In the genomic region with DNA sequence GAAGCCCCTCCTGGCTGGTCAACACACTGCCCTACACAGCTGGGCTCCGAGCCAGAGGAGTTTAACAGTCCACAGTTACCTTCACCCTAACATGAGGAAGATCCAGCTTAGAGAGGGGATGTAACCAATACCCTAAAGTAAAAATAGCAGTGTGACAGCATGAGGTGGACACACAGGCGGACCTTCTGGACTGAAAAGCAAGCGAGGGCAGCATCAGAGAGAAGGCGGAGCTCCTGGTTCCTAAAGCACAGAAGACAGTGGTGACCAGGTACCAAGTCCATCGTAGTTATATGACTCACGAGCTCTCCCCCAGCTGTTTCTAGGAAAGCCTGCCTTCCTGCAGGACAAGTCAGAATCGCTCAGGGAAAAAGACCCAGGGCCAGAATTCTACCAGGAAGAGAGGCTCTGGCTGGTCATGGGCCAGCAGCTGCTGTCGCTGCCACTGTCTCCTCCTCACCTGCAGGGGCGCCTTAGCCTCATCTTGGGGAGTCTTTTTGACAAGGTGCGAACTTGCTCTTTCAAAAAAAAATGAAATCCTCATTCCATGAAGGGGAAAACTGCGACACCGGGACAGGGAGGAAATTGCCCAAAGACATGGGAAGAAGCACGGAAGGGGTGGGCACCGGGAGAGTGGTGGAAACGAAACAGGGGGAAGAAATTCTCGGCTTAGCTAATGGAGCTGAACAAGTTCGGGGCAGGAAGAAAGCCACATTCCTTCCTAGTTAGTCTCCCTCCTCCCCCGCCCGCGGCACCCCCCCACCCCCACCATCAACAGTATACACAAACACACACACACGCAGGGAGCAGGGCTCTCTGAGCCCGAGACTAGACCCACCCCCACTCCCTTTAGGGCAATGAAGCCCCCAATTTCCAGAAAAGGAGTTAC, we compare ENCODE assay signal across 1 cellular context.
TF ChIP-seq lines count a peak whose summit lies in the region.

No MANE protein-coding gene starts in this region.

TF ChIP-seq in K562, 482 proteins besides CTCF, POLR2A, EP300 and RAD21 (continues in another document):
- TF ChIP-seq BMI1 (IDR thresholded peaks at IDR 0.05; ENCODE audit: low read length) (no peak), CHCHD3 (CRISPR knock-in tag; IDR thresholded peaks at IDR 0.05) (no peak), SPI1 (IDR thresholded peaks at IDR 0.05; ENCODE audit: borderline replicate concordance, low read depth, low read length) (no peak), FOXA3 (CRISPR knock-in tag; conservative IDR thresholded peaks at IDR 0.05 in 1 of 2, IDR thresholded peaks at IDR 0.05 in 1 of 2) (no peak), DPF2 (IDR thresholded peaks at IDR 0.05) (peak; percentile 59), DDX20 (tag; IDR thresholded peaks at IDR 0.05; ENCODE audit: low read depth) (no peak), RCOR1 (IDR thresholded peaks at IDR 0.05; ENCODE audit: borderline replicate concordance in 1 of 2, low read depth in 2 of 2, low read length in 2 of 2) (peak; percentile 20 to 25; a peak in 1 of 4 replicates), NFIC (IDR thresholded peaks at IDR 0.05) (peak; percentile 23; the same call in 1 of the 2 replicates), CCNT2 (IDR thresholded peaks at IDR 0.05; ENCODE audit: borderline replicate concordance, extremely low read depth, insufficient read length, low read depth, low read length) (no peak), TAL1 (IDR thresholded peaks at IDR 0.05) (no peak), ARID1B (IDR thresholded peaks at IDR 0.05) (peak; percentile 47; the same call in 1 of the 2 replicates), MECOM (CRISPR knock-in tag; IDR thresholded peaks at IDR 0.05) (no peak), ZNF239 (CRISPR knock-in tag; IDR thresholded peaks at IDR 0.05) (no peak), PCBP2 (IDR thresholded peaks at IDR 0.05; ENCODE audit: low read depth, low read length, poor library complexity, severe bottlenecking) (no peak), CBX3 (IDR thresholded peaks at IDR 0.05; ENCODE audit: borderline replicate concordance in 1 of 2, low read length in 2 of 2) (no peak), ZNF184 (CRISPR knock-in tag; IDR thresholded peaks at IDR 0.05) (no peak), L3MBTL2 (IDR thresholded peaks at IDR 0.05) (peak; percentile 67; the same call in 1 of the 2 replicates), BRCA1 (IDR thresholded peaks at IDR 0.05) (no peak), BRCA1 (CRISPR knock-in tag; IDR thresholded peaks at IDR 0.05) (no peak), TBL1XR1 (IDR thresholded peaks at IDR 0.05; ENCODE audit: low read length in 2 of 2) (no peak), ZNF121 (CRISPR knock-in tag; conservative IDR thresholded peaks at IDR 0.05) (no peak), GATA2 (CRISPR knock-in tag; IDR thresholded peaks at IDR 0.05) (no peak), GABPA (tag; conservative IDR thresholded peaks at IDR 0.05; ENCODE audit: low read depth) (no peak), ZNF197 (CRISPR knock-in tag; IDR thresholded peaks at IDR 0.05; ENCODE audit: low read depth) (no peak), SRSF7 (optimal IDR thresholded peaks at IDR 0.05; ENCODE audit: low read depth, low read length) (no peak), ZNF586 (CRISPR knock-in tag; conservative IDR thresholded peaks at IDR 0.05) (no peak), ELF1 (tag; IDR thresholded peaks at IDR 0.05) (peak; percentile 62; the same call in 1 of the 2 replicates), ZNF311 (CRISPR knock-in tag; IDR thresholded peaks at IDR 0.05) (no peak), EGR1 (conservative IDR thresholded peaks at IDR 0.05) (peak; percentile 21; the same call in 1 of the 2 replicates), ZNF133 (CRISPR knock-in tag; IDR thresholded peaks at IDR 0.05) (no peak), ZNF12 (CRISPR knock-in tag; IDR thresholded peaks at IDR 0.05) (no peak), ZFP36 (IDR thresholded peaks at IDR 0.05; ENCODE audit: low read depth, low read length, partially characterized antibody) (no peak), HNRNPL (IDR thresholded peaks at IDR 0.05; ENCODE audit: low read depth, low read length) (no peak), MAFG (tag; conservative IDR thresholded peaks at IDR 0.05) (no peak), ARNT (IDR thresholded peaks at IDR 0.05) (no peak), ZNF644 (tag; IDR thresholded peaks at IDR 0.05; ENCODE audit: low read depth) (no peak)
- TF ChIP-seq, protein P1, sequence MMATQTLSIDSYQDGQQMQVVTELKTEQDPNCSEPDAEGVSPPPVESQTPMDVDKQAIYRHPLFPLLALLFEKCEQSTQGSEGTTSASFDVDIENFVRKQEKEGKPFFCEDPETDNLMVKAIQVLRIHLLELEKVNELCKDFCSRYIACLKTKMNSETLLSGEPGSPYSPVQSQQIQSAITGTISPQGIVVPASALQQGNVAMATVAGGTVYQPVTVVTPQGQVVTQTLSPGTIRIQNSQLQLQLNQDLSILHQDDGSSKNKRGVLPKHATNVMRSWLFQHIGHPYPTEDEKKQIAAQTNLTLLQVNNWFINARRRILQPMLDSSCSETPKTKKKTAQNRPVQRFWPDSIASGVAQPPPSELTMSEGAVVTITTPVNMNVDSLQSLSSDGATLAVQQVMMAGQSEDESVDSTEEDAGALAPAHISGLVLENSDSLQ (IDR thresholded peaks at IDR 0.05): peak; percentile 45; the same call in 1 of the 2 replicates
- TF ChIP-seq, protein P2, sequence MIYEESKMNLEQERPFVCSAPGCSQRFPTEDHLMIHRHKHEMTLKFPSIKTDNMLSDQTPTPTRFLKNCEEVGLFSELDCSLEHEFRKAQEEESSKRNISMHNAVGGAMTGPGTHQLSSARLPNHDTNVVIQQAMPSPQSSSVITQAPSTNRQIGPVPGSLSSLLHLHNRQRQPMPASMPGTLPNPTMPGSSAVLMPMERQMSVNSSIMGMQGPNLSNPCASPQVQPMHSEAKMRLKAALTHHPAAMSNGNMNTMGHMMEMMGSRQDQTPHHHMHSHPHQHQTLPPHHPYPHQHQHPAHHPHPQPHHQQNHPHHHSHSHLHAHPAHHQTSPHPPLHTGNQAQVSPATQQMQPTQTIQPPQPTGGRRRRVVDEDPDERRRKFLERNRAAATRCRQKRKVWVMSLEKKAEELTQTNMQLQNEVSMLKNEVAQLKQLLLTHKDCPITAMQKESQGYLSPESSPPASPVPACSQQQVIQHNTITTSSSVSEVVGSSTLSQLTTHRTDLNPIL (CRISPR knock-in tag; IDR thresholded peaks at IDR 0.05): no peak
- TF ChIP-seq, protein P3, sequence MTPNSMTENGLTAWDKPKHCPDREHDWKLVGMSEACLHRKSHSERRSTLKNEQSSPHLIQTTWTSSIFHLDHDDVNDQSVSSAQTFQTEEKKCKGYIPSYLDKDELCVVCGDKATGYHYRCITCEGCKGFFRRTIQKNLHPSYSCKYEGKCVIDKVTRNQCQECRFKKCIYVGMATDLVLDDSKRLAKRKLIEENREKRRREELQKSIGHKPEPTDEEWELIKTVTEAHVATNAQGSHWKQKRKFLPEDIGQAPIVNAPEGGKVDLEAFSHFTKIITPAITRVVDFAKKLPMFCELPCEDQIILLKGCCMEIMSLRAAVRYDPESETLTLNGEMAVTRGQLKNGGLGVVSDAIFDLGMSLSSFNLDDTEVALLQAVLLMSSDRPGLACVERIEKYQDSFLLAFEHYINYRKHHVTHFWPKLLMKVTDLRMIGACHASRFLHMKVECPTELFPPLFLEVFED (CRISPR knock-in tag; conservative IDR thresholded peaks at IDR 0.05): no peak
- TF ChIP-seq, protein P4, sequence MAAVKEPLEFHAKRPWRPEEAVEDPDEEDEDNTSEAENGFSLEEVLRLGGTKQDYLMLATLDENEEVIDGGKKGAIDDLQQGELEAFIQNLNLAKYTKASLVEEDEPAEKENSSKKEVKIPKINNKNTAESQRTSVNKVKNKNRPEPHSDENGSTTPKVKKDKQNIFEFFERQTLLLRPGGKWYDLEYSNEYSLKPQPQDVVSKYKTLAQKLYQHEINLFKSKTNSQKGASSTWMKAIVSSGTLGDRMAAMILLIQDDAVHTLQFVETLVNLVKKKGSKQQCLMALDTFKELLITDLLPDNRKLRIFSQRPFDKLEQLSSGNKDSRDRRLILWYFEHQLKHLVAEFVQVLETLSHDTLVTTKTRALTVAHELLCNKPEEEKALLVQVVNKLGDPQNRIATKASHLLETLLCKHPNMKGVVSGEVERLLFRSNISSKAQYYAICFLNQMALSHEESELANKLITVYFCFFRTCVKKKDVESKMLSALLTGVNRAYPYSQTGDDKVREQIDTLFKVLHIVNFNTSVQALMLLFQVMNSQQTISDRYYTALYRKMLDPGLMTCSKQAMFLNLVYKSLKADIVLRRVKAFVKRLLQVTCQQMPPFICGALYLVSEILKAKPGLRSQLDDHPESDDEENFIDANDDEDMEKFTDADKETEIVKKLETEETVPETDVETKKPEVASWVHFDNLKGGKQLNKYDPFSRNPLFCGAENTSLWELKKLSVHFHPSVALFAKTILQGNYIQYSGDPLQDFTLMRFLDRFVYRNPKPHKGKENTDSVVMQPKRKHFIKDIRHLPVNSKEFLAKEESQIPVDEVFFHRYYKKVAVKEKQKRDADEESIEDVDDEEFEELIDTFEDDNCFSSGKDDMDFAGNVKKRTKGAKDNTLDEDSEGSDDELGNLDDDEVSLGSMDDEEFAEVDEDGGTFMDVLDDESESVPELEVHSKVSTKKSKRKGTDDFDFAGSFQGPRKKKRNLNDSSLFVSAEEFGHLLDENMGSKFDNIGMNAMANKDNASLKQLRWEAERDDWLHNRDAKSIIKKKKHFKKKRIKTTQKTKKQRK (IDR thresholded peaks at IDR 0.05; ENCODE audit: borderline replicate concordance, low read depth, low read length): no peak
- TF ChIP-seq, protein P5, sequence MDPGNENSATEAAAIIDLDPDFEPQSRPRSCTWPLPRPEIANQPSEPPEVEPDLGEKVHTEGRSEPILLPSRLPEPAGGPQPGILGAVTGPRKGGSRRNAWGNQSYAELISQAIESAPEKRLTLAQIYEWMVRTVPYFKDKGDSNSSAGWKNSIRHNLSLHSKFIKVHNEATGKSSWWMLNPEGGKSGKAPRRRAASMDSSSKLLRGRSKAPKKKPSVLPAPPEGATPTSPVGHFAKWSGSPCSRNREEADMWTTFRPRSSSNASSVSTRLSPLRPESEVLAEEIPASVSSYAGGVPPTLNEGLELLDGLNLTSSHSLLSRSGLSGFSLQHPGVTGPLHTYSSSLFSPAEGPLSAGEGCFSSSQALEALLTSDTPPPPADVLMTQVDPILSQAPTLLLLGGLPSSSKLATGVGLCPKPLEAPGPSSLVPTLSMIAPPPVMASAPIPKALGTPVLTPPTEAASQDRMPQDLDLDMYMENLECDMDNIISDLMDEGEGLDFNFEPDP (CRISPR knock-in tag; IDR thresholded peaks at IDR 0.05): no peak
- TF ChIP-seq, protein P6, sequence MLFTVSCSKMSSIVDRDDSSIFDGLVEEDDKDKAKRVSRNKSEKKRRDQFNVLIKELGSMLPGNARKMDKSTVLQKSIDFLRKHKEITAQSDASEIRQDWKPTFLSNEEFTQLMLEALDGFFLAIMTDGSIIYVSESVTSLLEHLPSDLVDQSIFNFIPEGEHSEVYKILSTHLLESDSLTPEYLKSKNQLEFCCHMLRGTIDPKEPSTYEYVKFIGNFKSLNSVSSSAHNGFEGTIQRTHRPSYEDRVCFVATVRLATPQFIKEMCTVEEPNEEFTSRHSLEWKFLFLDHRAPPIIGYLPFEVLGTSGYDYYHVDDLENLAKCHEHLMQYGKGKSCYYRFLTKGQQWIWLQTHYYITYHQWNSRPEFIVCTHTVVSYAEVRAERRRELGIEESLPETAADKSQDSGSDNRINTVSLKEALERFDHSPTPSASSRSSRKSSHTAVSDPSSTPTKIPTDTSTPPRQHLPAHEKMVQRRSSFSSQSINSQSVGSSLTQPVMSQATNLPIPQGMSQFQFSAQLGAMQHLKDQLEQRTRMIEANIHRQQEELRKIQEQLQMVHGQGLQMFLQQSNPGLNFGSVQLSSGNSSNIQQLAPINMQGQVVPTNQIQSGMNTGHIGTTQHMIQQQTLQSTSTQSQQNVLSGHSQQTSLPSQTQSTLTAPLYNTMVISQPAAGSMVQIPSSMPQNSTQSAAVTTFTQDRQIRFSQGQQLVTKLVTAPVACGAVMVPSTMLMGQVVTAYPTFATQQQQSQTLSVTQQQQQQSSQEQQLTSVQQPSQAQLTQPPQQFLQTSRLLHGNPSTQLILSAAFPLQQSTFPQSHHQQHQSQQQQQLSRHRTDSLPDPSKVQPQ (CRISPR knock-in tag; IDR thresholded peaks at IDR 0.05; ENCODE audit: borderline replicate concordance): no peak
- TF ChIP-seq, protein P7, sequence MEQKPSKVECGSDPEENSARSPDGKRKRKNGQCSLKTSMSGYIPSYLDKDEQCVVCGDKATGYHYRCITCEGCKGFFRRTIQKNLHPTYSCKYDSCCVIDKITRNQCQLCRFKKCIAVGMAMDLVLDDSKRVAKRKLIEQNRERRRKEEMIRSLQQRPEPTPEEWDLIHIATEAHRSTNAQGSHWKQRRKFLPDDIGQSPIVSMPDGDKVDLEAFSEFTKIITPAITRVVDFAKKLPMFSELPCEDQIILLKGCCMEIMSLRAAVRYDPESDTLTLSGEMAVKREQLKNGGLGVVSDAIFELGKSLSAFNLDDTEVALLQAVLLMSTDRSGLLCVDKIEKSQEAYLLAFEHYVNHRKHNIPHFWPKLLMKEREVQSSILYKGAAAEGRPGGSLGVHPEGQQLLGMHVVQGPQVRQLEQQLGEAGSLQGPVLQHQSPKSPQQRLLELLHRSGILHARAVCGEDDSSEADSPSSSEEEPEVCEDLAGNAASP (IDR thresholded peaks at IDR 0.05): no peak
- TF ChIP-seq, protein P8, sequence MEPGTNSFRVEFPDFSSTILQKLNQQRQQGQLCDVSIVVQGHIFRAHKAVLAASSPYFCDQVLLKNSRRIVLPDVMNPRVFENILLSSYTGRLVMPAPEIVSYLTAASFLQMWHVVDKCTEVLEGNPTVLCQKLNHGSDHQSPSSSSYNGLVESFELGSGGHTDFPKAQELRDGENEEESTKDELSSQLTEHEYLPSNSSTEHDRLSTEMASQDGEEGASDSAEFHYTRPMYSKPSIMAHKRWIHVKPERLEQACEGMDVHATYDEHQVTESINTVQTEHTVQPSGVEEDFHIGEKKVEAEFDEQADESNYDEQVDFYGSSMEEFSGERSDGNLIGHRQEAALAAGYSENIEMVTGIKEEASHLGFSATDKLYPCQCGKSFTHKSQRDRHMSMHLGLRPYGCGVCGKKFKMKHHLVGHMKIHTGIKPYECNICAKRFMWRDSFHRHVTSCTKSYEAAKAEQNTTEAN (CRISPR knock-in tag; IDR thresholded peaks at IDR 0.05): no peak
- TF ChIP-seq, protein P9, sequence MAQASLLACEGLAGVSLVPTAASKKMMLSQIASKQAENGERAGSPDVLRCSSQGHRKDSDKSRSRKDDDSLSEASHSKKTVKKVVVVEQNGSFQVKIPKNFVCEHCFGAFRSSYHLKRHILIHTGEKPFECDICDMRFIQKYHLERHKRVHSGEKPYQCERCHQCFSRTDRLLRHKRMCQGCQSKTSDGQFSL (CRISPR knock-in tag; IDR thresholded peaks at IDR 0.05): peak; percentile 75; the same call in 1 of the 2 replicates
- TF ChIP-seq, protein P9 (tag; IDR thresholded peaks at IDR 0.05): peak in 1 of 2 experiments; percentile 77; a peak in 2 of 4 replicates
- TF ChIP-seq, protein P10, sequence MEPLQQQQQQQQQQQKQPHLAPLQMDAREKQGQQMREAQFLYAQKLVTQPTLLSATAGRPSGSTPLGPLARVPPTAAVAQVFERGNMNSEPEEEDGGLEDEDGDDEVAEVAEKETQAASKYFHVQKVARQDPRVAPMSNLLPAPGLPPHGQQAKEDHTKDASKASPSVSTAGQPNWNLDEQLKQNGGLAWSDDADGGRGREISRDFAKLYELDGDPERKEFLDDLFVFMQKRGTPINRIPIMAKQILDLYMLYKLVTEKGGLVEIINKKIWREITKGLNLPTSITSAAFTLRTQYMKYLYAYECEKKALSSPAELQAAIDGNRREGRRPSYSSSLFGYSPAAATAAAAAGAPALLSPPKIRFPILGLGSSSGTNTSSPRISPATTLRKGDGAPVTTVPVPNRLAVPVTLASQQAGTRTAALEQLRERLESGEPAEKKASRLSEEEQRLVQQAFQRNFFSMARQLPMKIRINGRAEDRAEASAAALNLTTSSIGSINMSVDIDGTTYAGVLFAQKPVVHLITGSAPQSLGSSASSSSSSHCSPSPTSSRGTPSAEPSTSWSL (CRISPR knock-in tag; IDR thresholded peaks at IDR 0.05; ENCODE audit: borderline replicate concordance): no peak
